ENCODE assay signal across 20 cellular contexts in the genomic region with DNA sequence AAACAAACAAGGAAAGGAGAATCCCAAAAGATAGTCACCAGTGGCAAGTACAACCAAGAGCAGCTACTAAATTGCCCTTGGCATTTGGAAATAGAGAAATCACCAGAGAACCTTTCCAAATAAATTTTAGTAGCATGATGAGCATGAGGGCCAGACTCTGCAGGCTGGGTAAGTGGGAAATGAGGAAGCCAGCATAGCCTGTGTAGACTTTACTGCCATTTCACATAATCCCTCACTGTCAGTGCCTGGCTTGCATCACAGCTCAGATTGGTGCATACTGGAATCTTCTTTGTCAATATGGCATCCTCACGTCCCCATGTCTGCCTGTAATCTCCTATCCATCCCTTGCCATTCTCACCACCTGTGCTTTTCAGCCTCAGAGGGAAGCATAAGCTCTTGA. TPM values are rescaled to one million over a fixed set of nuclear protein-coding genes. Genes with fewer than 3 reads are reported as not detected.
DNase-seq lines count a peak whose midpoint lies in the region; ATAC-seq and TF ChIP-seq lines count a peak whose summit lies in the region.
"Had no signal": no experiment of that assay in that cellular context is flagged by ENCODE, and none has a peak within 500 bp of the region (broad histone marks: within the 10 kb centered on the region; RNA-seq: fewer than 3 reads in every experiment).

No MANE protein-coding gene starts in this region.

- TF ChIP-seq CTCF in dorsolateral prefrontal cortex (IDR thresholded peaks at IDR 0.05 in 54 of 56, conservative IDR thresholded peaks at IDR 0.05 in 2 of 56; ENCODE audit: low read depth in 1 of 56, partially characterized antibody in 56 of 56) (no peak), upper lobe of right lung (IDR thresholded peaks at IDR 0.05) (no peak), coronary artery (IDR thresholded peaks at IDR 0.05) (no peak), glutamatergic neuron (IDR thresholded peaks at IDR 0.05; ENCODE audit: partially characterized antibody, unreplicated experiment) (no peak)

- intact Hi-C loops in dorsolateral prefrontal cortex (cut with DNase I) (no loop called here), upper lobe of right lung (cut with DNase I) (no loop called here)

- peak overlapping the region; percentile 4 to 76 for H3K4me3 Mint-ChIP-seq in activated T-cell treated with anti-CD3 and anti-CD28 coated beads, Interleukin-2, amount 50 U/mL, for 72 hours
- H3K4me3 Mint-ChIP-seq in glutamatergic neuron (ENCODE audit: unreplicated experiment), result no peak overlapping the region
- H3K4me3 Mint-ChIP-seq: activated naive CD4-positive, alpha-beta T cell treated with anti-CD3 and anti-CD28 coated beads, Interleukin-2, amount 10 ng/mL, durations not matched to agents 7 days and 5 days; CD4-positive, alpha-beta T cell had no signal

- H3K27me3 Mint-ChIP-seq in activated T-cell treated with anti-CD3 and anti-CD28 coated beads, Interleukin-2, amount 50 U/mL, for 72 hours (ENCODE audit: low read depth), result no peaks in the 10 kb centered on the region
- no peaks in the 10 kb centered on the region for H3K27me3 Mint-ChIP-seq in glutamatergic neuron (ENCODE audit: unreplicated experiment)
- H3K27me3 Mint-ChIP-seq: activated naive CD4-positive, alpha-beta T cell treated with anti-CD3 and anti-CD28 coated beads, Interleukin-2, amount 10 ng/mL, durations not matched to agents 7 days and 5 days; CD4-positive, alpha-beta T cell had no signal

- no peak overlapping the region for H3K27ac Mint-ChIP-seq in activated T-cell treated with anti-CD3 and anti-CD28 coated beads, Interleukin-2, amount 50 U/mL, for 72 hours
- H3K27ac Mint-ChIP-seq in glutamatergic neuron (ENCODE audit: unreplicated experiment), result no peak overlapping the region
- H3K27ac Mint-ChIP-seq: activated naive CD4-positive, alpha-beta T cell treated with anti-CD3 and anti-CD28 coated beads, Interleukin-2, amount 10 ng/mL, durations not matched to agents 7 days and 5 days; CD4-positive, alpha-beta T cell had no signal

- H3K36me3 Mint-ChIP-seq in activated T-cell treated with anti-CD3 and anti-CD28 coated beads, Interleukin-2, amount 50 U/mL, for 72 hours (ENCODE audit: insufficient read depth in 2 of 2), result peaks cover 10 to 14% of the 10 kb centered on the region in 2 donors
- H3K36me3 Mint-ChIP-seq in glutamatergic neuron (ENCODE audit: unreplicated experiment), result no peaks in the 10 kb centered on the region

- DNase-seq in activated T-cell treated with anti-CD3 and anti-CD28 coated beads, Interleukin-2, amount 50 U/mL, for 72 hours, result no peak
- DNase-seq in activated T-cell treated with anti-CD3 and anti-CD28 coated beads, Interleukin-2, amount 50 U/mL, for 1 hour, result no peak
- DNase-seq in MV-4-11 (lab: John Stamatoyannopoulos, UW) (peak; percentile 79), dorsolateral prefrontal cortex (no peak), upper lobe of right lung (no peak), coronary artery (ENCODE audit: low spot score) (no peak), glutamatergic neuron (no peak)
- DNase-seq: activated CD4-positive, CD25-positive, alpha-beta regulatory T cell; activated naive CD4-positive, alpha-beta T cell treated with anti-CD3 and anti-CD28 coated beads, Interleukin-2, amount 10 ng/mL, durations not matched to agents 7 days and 5 days; CD4-positive, alpha-beta T cell; left lung; NCI-H1105 treated with DMSO at 0.1 percent for 48 hours; NCI-H524; PC-9; retina; stimulated activated naive CD8-positive, alpha-beta T cell treated with anti-CD3 and anti-CD28 coated beads, Interleukin-15, Interleukin-2, amounts not matched to agents 100 U/mL and 50 U/mL, for 24 hours had no signal

- no peaks in the 10 kb centered on the region for H3K9me3 Mint-ChIP-seq in activated T-cell treated with anti-CD3 and anti-CD28 coated beads, Interleukin-2, amount 50 U/mL, for 72 hours
- H3K9me3 Mint-ChIP-seq in glutamatergic neuron (ENCODE audit: unreplicated experiment), result no peaks in the 10 kb centered on the region

- H3K4me1 ChIP-seq in upper lobe of right lung, result no peaks in the 10 kb centered on the region
- H3K4me1 ChIP-seq: left lung, SJSA1 had no signal

- peaks cover 37% of the 10 kb centered on the region for H3K4me1 Mint-ChIP-seq in activated T-cell treated with anti-CD3 and anti-CD28 coated beads, Interleukin-2, amount 50 U/mL, for 72 hours (ENCODE audit: low read depth)
- H3K4me1 Mint-ChIP-seq in glutamatergic neuron (ENCODE audit: low read depth, unreplicated experiment), result no peaks in the 10 kb centered on the region

- no peaks in the 10 kb centered on the region for H3K9me3 ChIP-seq in upper lobe of right lung
- H3K9me3 ChIP-seq: gastroesophageal sphincter, left lung, SJSA1 had no signal

- H3K36me3 ChIP-seq in upper lobe of right lung, result peaks cover 7% of the 10 kb centered on the region

- H3K27me3 ChIP-seq in dorsolateral prefrontal cortex (no peaks in the 10 kb centered on the region), upper lobe of right lung (no peaks in the 10 kb centered on the region)
- H3K27me3 ChIP-seq: gastroesophageal sphincter, left lung, SJSA1 had no signal

- H3K4me3 ChIP-seq in dorsolateral prefrontal cortex, result no peak overlapping the region
- H3K4me3 ChIP-seq in upper lobe of right lung, result no peak overlapping the region
- H3K4me3 ChIP-seq in coronary artery, result no peak overlapping the region
- H3K4me3 ChIP-seq: gastroesophageal sphincter, left lung, PC-9, SJSA1 had no signal

- peak overlapping the region in 52 of 59 donors; percentile 17 to 97 (median 72) for H3K27ac ChIP-seq in dorsolateral prefrontal cortex
- H3K27ac ChIP-seq in upper lobe of right lung, result no peak overlapping the region
- no peak overlapping the region for H3K27ac ChIP-seq in coronary artery
- H3K27ac ChIP-seq: gastroesophageal sphincter, KMS-11, left lung, PC-9, SJSA1 had no signal

- peak in 1 of 2 donors; percentile 3 for ATAC-seq in activated T-cell treated with anti-CD3 and anti-CD28 coated beads, Interleukin-2, amount 50 U/mL, for 72 hours (replicated peaks in 1 of 2)
- peak; percentile 29 for ATAC-seq in upper lobe of right lung
- no peak for ATAC-seq in activated CD4-positive, CD25-positive, alpha-beta regulatory T cell treated with anti-CD3 and anti-CD28 coated beads, Interleukin-2, amount 50 U/mL, for 24 hours
- ATAC-seq: gastroesophageal sphincter, left lung had no signal

RNA-seq across cellular contexts. Expression of a gene that starts 14.5 kb away (rescaled TPM):
- total RNA-seq in activated T-cell treated with anti-CD3 and anti-CD28 coated beads, Interleukin-2, amount 50 U/mL, for 72 hours, result 10 to 100 TPM; 12.7 to 15.7 TPM
- 100 to 1,000 TPM in 33 of 120 experiments, 10 to 100 TPM in 87; 39.5 to 205 (median 86.4) TPM for total RNA-seq in dorsolateral prefrontal cortex
- total RNA-seq in upper lobe of right lung, result 17.0 TPM
- 0.69 TPM for total RNA-seq in glutamatergic neuron (ENCODE audit: unreplicated experiment)

Comparison
In these comparisons a context has a peak if more than half of its experiments do, and no peak if none do; other contexts are left out.
1. H3K27ac ChIP-seq: peak in dorsolateral prefrontal cortex (52 of 59); none in upper lobe of right lung (single experiment) and coronary artery (0 of 2).